ENCODE assay signal across 9 cellular contexts in the genomic region with DNA sequence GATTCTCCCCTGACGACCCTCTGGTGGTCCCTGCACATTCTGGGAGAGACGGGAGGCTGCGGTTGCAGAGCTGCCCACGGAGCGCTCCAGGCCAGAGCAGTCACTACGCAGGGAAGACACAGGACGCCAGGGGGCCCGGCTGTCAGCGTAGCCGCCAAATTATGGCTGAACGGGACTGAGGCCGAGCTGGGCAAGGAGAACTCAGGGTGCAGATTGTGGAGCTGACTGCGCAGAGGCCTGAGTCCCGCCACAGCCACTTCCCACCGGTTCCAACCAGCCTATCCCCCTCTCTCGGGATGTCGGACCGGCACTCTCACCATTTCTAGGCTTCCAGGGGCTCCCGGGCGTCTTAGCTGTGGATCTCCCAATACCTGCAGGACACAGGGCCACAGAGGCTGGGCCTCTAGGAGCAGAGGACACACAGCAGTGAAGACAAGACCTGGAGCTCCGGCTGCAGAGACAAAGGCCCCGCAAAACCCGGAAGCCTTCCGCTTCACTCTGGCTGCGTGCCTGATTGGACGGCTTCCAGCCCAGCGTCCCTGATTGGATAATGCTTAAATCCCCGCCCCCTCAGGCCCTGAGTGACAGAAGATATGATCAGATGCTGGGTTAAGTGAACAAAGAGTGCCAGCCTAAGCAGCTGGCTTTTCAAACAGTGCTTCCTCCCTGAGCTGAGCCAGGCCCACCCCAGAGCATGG. TPM values are rescaled to one million over a fixed set of nuclear protein-coding genes. Genes with fewer than 3 reads are reported as not detected.
DNase-seq lines count a peak whose midpoint lies in the region; ATAC-seq and TF ChIP-seq lines count a peak whose summit lies in the region.
"Had no signal": no experiment of that assay in that cellular context is flagged by ENCODE, and none has a peak within 500 bp of the region (broad histone marks: within the 10 kb centered on the region; RNA-seq: fewer than 3 reads in every experiment).

A gene (minus strand): TSS at position 461 of the 698 bp plus-strand sequence. CDS start 141 bp downstream, at position 320.

- peak; percentile 71 for TF ChIP-seq POLR2A in GM18951 (IDR thresholded peaks at IDR 0.05; ENCODE audit: extremely low read depth, insufficient read depth, insufficient read length)

- ATAC-seq in HG03196 (IDR thresholded peaks at IDR 0.05; ENCODE audit: unreplicated experiment): peak; percentile 89

- H3K4me1 ChIP-seq in endocrine pancreas (ENCODE audit: control insufficient read depth, insufficient read depth, low read length): no peaks in the 10 kb centered on the region
- H3K4me1 ChIP-seq: SJSA1 had no signal

- H3K27me3 ChIP-seq in endocrine pancreas (ENCODE audit: control insufficient read depth, insufficient read depth, low read length): no peaks in the 10 kb centered on the region
- H3K27me3 ChIP-seq: SJSA1 had no signal

- H3K9me3 ChIP-seq in endocrine pancreas (ENCODE audit: control insufficient read depth, low read length): no peaks in the 10 kb centered on the region
- H3K9me3 ChIP-seq: SJSA1 had no signal

- DNase-seq in AML-193 (lab: John Stamatoyannopoulos, UW) (peak; percentile 90), NCI-H748 (lab: John Stamatoyannopoulos, UW; ENCODE audit: unreplicated experiment) (peak; percentile 97), mesenteric fat pad (ENCODE audit: low spot score) (peak; percentile 97)
- peak; percentile 81 for DNase-seq in activated CD8-positive, alpha-beta memory T cell treated with anti-CD3 and anti-CD28 coated beads, Interleukin-2, amount 50 U/mL, for 24 hours (ENCODE audit: extremely low read depth)
- DNase-seq in stimulated activated CD8-positive, alpha-beta memory T cell treated with anti-CD3 and anti-CD28 coated beads, Interleukin-12 subunit alpha, Interleukin-12 subunit beta, amount 100 ng/mL, for 4 hours (ENCODE audit: low read depth): peak; percentile 73

- peak within 1 kb of the TSS; percentile 54 for H3K9ac ChIP-seq in endocrine pancreas (ENCODE audit: control insufficient read depth, insufficient read depth, low read length)

- no peaks in the 10 kb centered on the region for H3K36me3 ChIP-seq in endocrine pancreas (ENCODE audit: control insufficient read depth, insufficient read depth, low read length)
- H3K36me3 ChIP-seq: SJSA1 had no signal

- in situ Hi-C loops in GM18951 (cut with MboI; ENCODE audit: low sequenced_read_pairs, unreplicated experiment): no loop called here

- peak within 1 kb of the TSS; percentile 80 for H3K4me3 ChIP-seq in endocrine pancreas (ENCODE audit: control insufficient read depth, insufficient read depth, low read length)
- H3K4me3 ChIP-seq: SJSA1 had no signal

RNA-seq across cellular contexts. Expression of the gene that starts here (rescaled TPM):
- 5.5 TPM for total RNA-seq in mesenteric fat pad
- total RNA-seq: SJSA1 had no signal

Comparison
In these comparisons a context has a peak if more than half of its experiments do, and no peak if none do; other contexts are left out.
1. Peak in every context shown above with its lines: DNase-seq, ATAC-seq and H3K4me3 ChIP-seq.